Comparison of ENCODE assay signal across 1 cellular context in the genomic region with DNA sequence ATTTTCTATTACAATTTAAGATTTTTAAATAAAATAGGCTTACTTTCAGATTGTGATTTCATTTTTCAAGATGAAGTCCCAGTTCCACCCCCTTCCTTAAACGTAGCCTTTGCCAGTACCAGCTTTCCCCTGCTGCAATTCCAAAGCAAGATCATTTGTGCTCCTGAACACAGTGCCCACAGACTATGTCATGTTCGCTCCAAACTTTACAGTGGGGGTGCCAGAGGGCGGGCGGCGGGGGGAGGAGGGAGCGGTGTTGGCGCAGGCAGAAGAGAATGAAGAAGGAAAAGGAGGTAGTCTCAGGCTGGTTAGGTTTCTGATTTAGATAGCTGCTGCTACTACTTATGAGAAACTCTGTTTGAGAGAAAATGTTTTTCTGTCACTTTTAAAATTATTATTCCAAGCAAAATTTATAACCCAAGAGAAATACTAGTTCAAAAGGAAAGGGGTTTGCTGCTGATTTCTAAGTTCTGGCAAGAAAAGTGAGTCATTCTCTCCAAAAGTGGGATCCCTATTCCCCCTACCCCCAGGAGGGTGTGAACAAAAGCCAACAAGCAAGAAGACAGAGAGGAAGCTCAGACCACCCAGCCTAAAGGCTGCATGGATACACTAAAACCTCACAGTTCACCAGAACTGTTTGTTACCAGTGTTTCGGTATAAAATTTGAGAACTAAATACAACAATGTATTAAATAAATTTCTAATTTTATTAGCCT.
TF ChIP-seq lines count a peak whose summit lies in the region.

No MANE protein-coding gene starts in this region.

TF ChIP-seq in GM12878, 131 proteins besides CTCF, POLR2A, EP300 and RAD21 (continued from another document and continues in another):
- TF ChIP-seq, protein P1, sequence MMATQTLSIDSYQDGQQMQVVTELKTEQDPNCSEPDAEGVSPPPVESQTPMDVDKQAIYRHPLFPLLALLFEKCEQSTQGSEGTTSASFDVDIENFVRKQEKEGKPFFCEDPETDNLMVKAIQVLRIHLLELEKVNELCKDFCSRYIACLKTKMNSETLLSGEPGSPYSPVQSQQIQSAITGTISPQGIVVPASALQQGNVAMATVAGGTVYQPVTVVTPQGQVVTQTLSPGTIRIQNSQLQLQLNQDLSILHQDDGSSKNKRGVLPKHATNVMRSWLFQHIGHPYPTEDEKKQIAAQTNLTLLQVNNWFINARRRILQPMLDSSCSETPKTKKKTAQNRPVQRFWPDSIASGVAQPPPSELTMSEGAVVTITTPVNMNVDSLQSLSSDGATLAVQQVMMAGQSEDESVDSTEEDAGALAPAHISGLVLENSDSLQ (IDR thresholded peaks at IDR 0.05), result no peak
- TF ChIP-seq KLF5 (IDR thresholded peaks at IDR 0.05; ENCODE audit: partially characterized antibody) (no peak), ZNF384 (IDR thresholded peaks at IDR 0.05; ENCODE audit: borderline replicate concordance, low read depth, low read length) (no peak), KAT2A (conservative IDR thresholded peaks at IDR 0.05; ENCODE audit: control insufficient read depth, low read depth, low read length) (no peak), ZBED1 (IDR thresholded peaks at IDR 0.05; ENCODE audit: borderline replicate concordance) (no peak), HCFC1 (IDR thresholded peaks at IDR 0.05; ENCODE audit: low read length) (no peak), ZSCAN29 (IDR thresholded peaks at IDR 0.05) (no peak), DPF2 (IDR thresholded peaks at IDR 0.05) (peak; percentile 91), ETV6 (conservative IDR thresholded peaks at IDR 0.05 in 1 of 2, IDR thresholded peaks at IDR 0.05 in 1 of 2; ENCODE audit: borderline replicate concordance in 1 of 2, low read depth in 1 of 2) (no peak), SPI1 (IDR thresholded peaks at IDR 0.05; ENCODE audit: borderline replicate concordance, insufficient read depth, low read depth, low read length) (no peak), E2F4 (IDR thresholded peaks at IDR 0.05; ENCODE audit: low read depth, low read length) (no peak), STAT1 (conservative IDR thresholded peaks at IDR 0.05) (no peak), CREB1 (IDR thresholded peaks at IDR 0.05; ENCODE audit: low read depth) (no peak), SMAD1 (IDR thresholded peaks at IDR 0.05; ENCODE audit: low read depth, partially characterized antibody) (no peak), ZNF24 (IDR thresholded peaks at IDR 0.05) (no peak), EGR1 (IDR thresholded peaks at IDR 0.05; ENCODE audit: borderline replicate concordance in 1 of 2, low read depth in 2 of 2, low read length in 2 of 2) (no peak), TCF7 (IDR thresholded peaks at IDR 0.05; ENCODE audit: borderline replicate concordance) (no peak), TARDBP (IDR thresholded peaks at IDR 0.05; ENCODE audit: borderline replicate concordance) (no peak), MEF2B (IDR thresholded peaks at IDR 0.05; ENCODE audit: partially characterized antibody, poor library complexity, severe bottlenecking) (peak; percentile 44), SIX5 (IDR thresholded peaks at IDR 0.05; ENCODE audit: low read depth, low read length, severe bottlenecking) (no peak), ZZZ3 (IDR thresholded peaks at IDR 0.05; ENCODE audit: control insufficient read depth, insufficient read length, low read depth) (no peak), CBFB (IDR thresholded peaks at IDR 0.05; ENCODE audit: low read depth) (no peak), RFX5 (IDR thresholded peaks at IDR 0.05; ENCODE audit: low read depth, low read length) (no peak), ATF2 (IDR thresholded peaks at IDR 0.05; ENCODE audit: low read length) (no peak), SIN3A (IDR thresholded peaks at IDR 0.05; ENCODE audit: low read depth, low read length) (no peak), ZNF274 (IDR thresholded peaks at IDR 0.05; ENCODE audit: insufficient read depth, insufficient read length) (no peak), BRCA1 (IDR thresholded peaks at IDR 0.05; ENCODE audit: low read depth, low read length) (no peak), JUND (IDR thresholded peaks at IDR 0.05; ENCODE audit: low read depth, low read length) (no peak), YY1 (IDR thresholded peaks at IDR 0.05; ENCODE audit: low read depth, low read length) (no peak)
- TF ChIP-seq, protein P2, sequence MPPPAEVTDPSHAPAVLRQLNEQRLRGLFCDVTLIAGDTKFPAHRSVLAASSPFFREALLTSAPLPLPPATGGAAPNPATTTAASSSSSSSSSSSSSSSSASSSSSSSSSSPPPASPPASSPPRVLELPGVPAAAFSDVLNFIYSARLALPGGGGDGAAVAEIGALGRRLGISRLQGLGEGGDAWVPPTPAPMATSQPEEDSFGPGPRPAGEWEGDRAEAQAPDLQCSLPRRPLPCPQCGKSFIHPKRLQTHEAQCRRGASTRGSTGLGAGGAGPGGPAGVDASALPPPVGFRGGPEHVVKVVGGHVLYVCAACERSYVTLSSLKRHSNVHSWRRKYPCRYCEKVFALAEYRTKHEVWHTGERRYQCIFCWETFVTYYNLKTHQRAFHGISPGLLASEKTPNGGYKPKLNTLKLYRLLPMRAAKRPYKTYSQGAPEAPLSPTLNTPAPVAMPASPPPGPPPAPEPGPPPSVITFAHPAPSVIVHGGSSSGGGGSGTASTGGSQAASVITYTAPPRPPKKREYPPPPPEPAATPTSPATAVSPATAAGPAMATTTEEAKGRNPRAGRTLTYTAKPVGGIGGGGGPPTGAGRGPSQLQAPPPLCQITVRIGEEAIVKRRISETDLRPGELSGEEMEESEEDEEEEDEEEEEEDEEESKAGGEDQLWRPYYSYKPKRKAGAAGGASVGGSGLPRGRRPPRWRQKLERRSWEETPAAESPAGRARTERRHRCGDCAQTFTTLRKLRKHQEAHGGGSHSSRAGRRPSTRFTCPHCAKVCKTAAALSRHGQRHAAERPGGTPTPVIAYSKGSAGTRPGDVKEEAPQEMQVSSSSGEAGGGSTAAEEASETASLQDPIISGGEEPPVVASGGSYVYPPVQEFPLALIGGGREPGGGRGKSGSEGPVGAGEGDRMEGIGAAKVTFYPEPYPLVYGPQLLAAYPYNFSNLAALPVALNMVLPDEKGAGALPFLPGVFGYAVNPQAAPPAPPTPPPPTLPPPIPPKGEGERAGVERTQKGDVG (CRISPR knock-in tag; IDR thresholded peaks at IDR 0.05), result no peak
- TF ChIP-seq, protein P3, sequence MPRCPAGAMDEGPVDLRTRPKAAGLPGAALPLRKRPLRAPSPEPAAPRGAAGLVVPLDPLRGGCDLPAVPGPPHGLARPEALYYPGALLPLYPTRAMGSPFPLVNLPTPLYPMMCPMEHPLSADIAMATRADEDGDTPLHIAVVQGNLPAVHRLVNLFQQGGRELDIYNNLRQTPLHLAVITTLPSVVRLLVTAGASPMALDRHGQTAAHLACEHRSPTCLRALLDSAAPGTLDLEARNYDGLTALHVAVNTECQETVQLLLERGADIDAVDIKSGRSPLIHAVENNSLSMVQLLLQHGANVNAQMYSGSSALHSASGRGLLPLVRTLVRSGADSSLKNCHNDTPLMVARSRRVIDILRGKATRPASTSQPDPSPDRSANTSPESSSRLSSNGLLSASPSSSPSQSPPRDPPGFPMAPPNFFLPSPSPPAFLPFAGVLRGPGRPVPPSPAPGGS (IDR thresholded peaks at IDR 0.05; ENCODE audit: borderline replicate concordance, insufficient read depth, low read depth, low read length, poor library complexity, severe bottlenecking), result no peak
- TF ChIP-seq, protein P4, sequence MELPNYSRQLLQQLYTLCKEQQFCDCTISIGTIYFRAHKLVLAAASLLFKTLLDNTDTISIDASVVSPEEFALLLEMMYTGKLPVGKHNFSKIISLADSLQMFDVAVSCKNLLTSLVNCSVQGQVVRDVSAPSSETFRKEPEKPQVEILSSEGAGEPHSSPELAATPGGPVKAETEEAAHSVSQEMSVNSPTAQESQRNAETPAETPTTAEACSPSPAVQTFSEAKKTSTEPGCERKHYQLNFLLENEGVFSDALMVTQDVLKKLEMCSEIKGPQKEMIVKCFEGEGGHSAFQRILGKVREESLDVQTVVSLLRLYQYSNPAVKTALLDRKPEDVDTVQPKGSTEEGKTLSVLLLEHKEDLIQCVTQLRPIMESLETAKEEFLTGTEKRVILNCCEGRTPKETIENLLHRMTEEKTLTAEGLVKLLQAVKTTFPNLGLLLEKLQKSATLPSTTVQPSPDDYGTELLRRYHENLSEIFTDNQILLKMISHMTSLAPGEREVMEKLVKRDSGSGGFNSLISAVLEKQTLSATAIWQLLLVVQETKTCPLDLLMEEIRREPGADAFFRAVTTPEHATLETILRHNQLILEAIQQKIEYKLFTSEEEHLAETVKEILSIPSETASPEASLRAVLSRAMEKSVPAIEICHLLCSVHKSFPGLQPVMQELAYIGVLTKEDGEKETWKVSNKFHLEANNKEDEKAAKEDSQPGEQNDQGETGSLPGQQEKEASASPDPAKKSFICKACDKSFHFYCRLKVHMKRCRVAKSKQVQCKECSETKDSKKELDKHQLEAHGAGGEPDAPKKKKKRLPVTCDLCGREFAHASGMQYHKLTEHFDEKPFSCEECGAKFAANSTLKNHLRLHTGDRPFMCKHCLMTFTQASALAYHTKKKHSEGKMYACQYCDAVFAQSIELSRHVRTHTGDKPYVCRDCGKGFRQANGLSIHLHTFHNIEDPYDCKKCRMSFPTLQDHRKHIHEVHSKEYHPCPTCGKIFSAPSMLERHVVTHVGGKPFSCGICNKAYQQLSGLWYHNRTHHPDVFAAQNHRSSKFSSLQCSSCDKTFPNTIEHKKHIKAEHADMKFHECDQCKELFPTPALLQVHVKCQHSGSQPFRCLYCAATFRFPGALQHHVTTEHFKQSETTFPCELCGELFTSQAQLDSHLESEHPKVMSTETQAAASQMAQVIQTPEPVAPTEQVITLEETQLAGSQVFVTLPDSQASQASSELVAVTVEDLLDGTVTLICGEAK (IDR thresholded peaks at IDR 0.05; ENCODE audit: borderline replicate concordance), result no peak; the same call in 1 of the 2 replicates
- TF ChIP-seq, protein P5, sequence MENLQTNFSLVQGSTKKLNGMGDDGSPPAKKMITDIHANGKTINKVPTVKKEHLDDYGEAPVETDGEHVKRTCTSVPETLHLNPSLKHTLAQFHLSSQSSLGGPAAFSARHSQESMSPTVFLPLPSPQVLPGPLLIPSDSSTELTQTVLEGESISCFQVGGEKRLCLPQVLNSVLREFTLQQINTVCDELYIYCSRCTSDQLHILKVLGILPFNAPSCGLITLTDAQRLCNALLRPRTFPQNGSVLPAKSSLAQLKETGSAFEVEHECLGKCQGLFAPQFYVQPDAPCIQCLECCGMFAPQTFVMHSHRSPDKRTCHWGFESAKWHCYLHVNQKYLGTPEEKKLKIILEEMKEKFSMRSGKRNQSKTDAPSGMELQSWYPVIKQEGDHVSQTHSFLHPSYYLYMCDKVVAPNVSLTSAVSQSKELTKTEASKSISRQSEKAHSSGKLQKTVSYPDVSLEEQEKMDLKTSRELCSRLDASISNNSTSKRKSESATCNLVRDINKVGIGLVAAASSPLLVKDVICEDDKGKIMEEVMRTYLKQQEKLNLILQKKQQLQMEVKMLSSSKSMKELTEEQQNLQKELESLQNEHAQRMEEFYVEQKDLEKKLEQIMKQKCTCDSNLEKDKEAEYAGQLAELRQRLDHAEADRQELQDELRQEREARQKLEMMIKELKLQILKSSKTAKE (IDR thresholded peaks at IDR 0.05; ENCODE audit: low read depth, poor library complexity, severe bottlenecking), result no peak
- TF ChIP-seq, protein P6, sequence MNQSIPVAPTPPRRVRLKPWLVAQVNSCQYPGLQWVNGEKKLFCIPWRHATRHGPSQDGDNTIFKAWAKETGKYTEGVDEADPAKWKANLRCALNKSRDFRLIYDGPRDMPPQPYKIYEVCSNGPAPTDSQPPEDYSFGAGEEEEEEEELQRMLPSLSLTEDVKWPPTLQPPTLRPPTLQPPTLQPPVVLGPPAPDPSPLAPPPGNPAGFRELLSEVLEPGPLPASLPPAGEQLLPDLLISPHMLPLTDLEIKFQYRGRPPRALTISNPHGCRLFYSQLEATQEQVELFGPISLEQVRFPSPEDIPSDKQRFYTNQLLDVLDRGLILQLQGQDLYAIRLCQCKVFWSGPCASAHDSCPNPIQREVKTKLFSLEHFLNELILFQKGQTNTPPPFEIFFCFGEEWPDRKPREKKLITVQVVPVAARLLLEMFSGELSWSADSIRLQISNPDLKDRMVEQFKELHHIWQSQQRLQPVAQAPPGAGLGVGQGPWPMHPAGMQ (IDR thresholded peaks at IDR 0.05; ENCODE audit: borderline replicate concordance), result no peak
- TF ChIP-seq, protein P7, sequence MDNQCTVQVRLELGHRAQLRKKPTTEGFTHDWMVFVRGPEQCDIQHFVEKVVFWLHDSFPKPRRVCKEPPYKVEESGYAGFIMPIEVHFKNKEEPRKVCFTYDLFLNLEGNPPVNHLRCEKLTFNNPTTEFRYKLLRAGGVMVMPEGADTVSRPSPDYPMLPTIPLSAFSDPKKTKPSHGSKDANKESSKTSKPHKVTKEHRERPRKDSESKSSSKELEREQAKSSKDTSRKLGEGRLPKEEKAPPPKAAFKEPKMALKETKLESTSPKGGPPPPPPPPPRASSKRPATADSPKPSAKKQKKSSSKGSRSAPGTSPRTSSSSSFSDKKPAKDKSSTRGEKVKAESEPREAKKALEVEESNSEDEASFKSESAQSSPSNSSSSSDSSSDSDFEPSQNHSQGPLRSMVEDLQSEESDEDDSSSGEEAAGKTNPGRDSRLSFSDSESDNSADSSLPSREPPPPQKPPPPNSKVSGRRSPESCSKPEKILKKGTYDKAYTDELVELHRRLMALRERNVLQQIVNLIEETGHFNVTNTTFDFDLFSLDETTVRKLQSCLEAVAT (IDR thresholded peaks at IDR 0.05), result no peak
